9 cellular contexts compared by ENCODE assay signal in the genomic region with DNA sequence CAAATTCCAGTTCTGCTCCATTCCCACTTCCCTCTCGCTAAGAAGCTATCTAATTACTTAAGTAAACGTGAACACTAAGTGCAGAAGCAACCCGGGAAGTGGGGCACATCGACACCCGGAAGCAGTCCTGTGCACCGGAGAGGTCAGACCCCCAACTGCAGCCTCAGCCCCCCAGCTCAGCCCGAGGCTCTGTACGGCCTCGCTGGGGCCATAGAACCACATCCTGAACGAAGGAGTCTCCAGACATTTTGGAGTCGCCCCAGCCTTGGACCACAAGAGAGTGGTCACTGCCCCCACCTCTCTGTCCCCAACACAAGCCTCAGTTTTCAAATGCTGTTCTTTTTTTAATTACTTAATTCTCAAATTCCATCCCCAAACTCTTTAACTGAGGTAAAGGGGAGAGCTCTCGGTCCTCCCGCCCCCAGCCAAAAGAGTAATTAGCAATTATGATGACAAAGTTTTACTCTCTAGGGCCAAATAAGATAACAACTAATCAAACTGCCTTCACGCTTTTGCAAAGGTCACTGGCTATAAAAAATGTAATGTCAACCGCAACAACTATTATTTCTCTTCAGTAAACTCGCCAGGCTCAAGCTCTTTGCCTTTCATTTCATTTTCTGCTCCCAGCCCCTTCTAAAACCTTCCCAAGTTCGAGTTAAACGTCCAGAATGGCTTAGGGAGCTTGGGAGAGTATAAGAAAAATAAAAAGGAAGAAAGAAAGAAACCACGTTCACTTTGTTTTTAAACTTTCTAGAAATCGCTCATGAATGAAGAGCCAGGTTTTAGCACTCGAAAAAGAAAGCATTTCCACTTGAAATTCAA. TPM values are rescaled to one million over a fixed set of nuclear protein-coding genes. Genes with fewer than 3 reads are reported as not detected.
A peak's percentile ranks its signal among the peaks of the same experiment; 100 is the strongest.
DNase-seq lines count a peak whose midpoint lies in the region; ATAC-seq and TF ChIP-seq lines count a peak whose summit lies in the region.
"Had no signal": no experiment of that assay in that cellular context is flagged by ENCODE, and none has a peak within 500 bp of the region (broad histone marks: within the 10 kb centered on the region; RNA-seq: fewer than 3 reads in every experiment).

No MANE protein-coding gene starts in this region.

- H3K4me3 Mint-ChIP-seq in CD8-positive, alpha-beta T cell, result peak overlapping the region; percentile 77
- H3K4me3 Mint-ChIP-seq in H9, result peak overlapping the region in 1 of 2 experiments; percentile 78; a peak in 3 of 5 replicates

- no peak overlapping the region for H3T11ph ChIP-seq in H9 (ENCODE audit: low read length)

- no peak overlapping the region for H2BK12ac ChIP-seq in H9 (ENCODE audit: insufficient read length, low read depth, low read length)

- no peaks in the 10 kb centered on the region for H3K36me3 ChIP-seq in CD8-positive, alpha-beta T cell (ENCODE audit: insufficient read depth, low read length)
- H3K36me3 ChIP-seq in mucosa of stomach (ENCODE audit: control insufficient read depth, insufficient read depth, low read length), result no peaks in the 10 kb centered on the region

- no peak overlapping the region for H3K56ac ChIP-seq in H9 (ENCODE audit: insufficient read length, low read depth, low read length)

- H3K79me1 ChIP-seq in H9 (ENCODE audit: insufficient read depth, low read depth, low read length, poor library complexity, severe bottlenecking), result no peaks in the 10 kb centered on the region

- no peak overlapping the region for H2AK5ac ChIP-seq in H9 (ENCODE audit: insufficient read length, low read length)

- ATAC-seq in CD8-positive, alpha-beta T cell, result no peak
- no peak for ATAC-seq in GM18868 (IDR thresholded peaks at IDR 0.05; ENCODE audit: unreplicated experiment)

- no peak overlapping the region for H3K27ac Mint-ChIP-seq in CD8-positive, alpha-beta T cell
- H3K27ac Mint-ChIP-seq in H9, result no peak overlapping the region

- no peak overlapping the region for H2BK20ac ChIP-seq in H9 (ENCODE audit: low read depth, low read length, poor library complexity, severe bottlenecking)

- H2BK5ac ChIP-seq in H9 (ENCODE audit: insufficient read length, low read length), result no peak overlapping the region

- H4K20me1 ChIP-seq in H9 (ENCODE audit: control insufficient read depth, insufficient read depth, insufficient read length), result peaks cover 3% of the 10 kb centered on the region

- no peak overlapping the region for H2BK15ac ChIP-seq in H9 (ENCODE audit: low read depth, low read length)

- POLR2A ChIA-PET in CD8-positive, alpha-beta T cell (lab: Charles Lee), result no interaction called here

- peaks cover 36% of the 10 kb centered on the region for H3K23me2 ChIP-seq in H9 (ENCODE audit: insufficient read length, low read depth, low read length, poor library complexity, severe bottlenecking)

- no peak overlapping the region for H2AFZ ChIP-seq in H9 (ENCODE audit: low read length)
- H2AFZ ChIP-seq: parathyroid adenoma had no signal

- no peak overlapping the region for H3K27ac ChIP-seq in CD8-positive, alpha-beta T cell (ENCODE audit: low read depth, low read length)
- H3K27ac ChIP-seq in H9 (ENCODE audit: insufficient read length, low read depth, low read length), result no peak overlapping the region
- H3K27ac ChIP-seq: parathyroid adenoma had no signal

- H3K23ac ChIP-seq in H9 (ENCODE audit: insufficient read length, low read depth, low read length), result no peak overlapping the region

- H3K18ac ChIP-seq in H9 (ENCODE audit: insufficient read length, low read depth, low read length), result no peak overlapping the region

- no peak overlapping the region for H4K5ac ChIP-seq in H9 (ENCODE audit: insufficient read length, low read depth, low read length)

- H2BK120ac ChIP-seq in H9 (ENCODE audit: low read depth, low read length, poor library complexity, severe bottlenecking), result no peak overlapping the region

- peaks cover 65% of the 10 kb centered on the region for H3K4me1 ChIP-seq in CD8-positive, alpha-beta T cell (ENCODE audit: insufficient read depth, low read length)
- no peaks in the 10 kb centered on the region for H3K4me1 ChIP-seq in H9 (ENCODE audit: insufficient read depth, low read length)
- H3K4me1 ChIP-seq in mucosa of stomach (ENCODE audit: control insufficient read depth, insufficient read depth, low read length), result peaks cover 49% of the 10 kb centered on the region
- H3K4me1 ChIP-seq: parathyroid adenoma had no signal

- H3K9me3 ChIP-seq in CD8-positive, alpha-beta T cell (ENCODE audit: low read length), result no peaks in the 10 kb centered on the region
- no peaks in the 10 kb centered on the region for H3K9me3 ChIP-seq in H9 (ENCODE audit: control insufficient read depth, low read depth, low read length)
- H3K9me3 ChIP-seq in mucosa of stomach (ENCODE audit: control insufficient read depth, low read length), result no peaks in the 10 kb centered on the region

- H3K4me1 Mint-ChIP-seq in CD8-positive, alpha-beta T cell (ENCODE audit: low read depth), result peaks cover 55% of the 10 kb centered on the region
- peaks cover 43 to 67% of the 10 kb centered on the region in 2 experiments for H3K4me1 Mint-ChIP-seq in H9

- peaks cover 80% of the 10 kb centered on the region for H3K27me3 ChIP-seq in CD8-positive, alpha-beta T cell (ENCODE audit: insufficient read depth, low read length)
- H3K27me3 ChIP-seq in H9 (ENCODE audit: insufficient read depth, low read length) (peaks cover 90% of the 10 kb centered on the region), mucosa of stomach (ENCODE audit: control insufficient read depth, insufficient read depth, low read length) (peaks cover 99% of the 10 kb centered on the region)

- no peak for DNase-seq in CD8-positive, alpha-beta T cell
- DNase-seq in H9, result no peak
- DNase-seq in astrocyte of the hippocampus (ENCODE audit: low read depth, low spot score), result peak; percentile 40
- DNase-seq in SHP77 (lab: John Stamatoyannopoulos, UW), result no peak
- DNase-seq in NAMALWA (ENCODE audit: low spot score), result no peak
- DNase-seq in DMS53 (lab: John Stamatoyannopoulos, UW), result no peak

- H3K14ac ChIP-seq in H9 (ENCODE audit: insufficient read depth, low read length), result no peak overlapping the region

- no peaks in the 10 kb centered on the region for H3K9me3 Mint-ChIP-seq in CD8-positive, alpha-beta T cell
- no peaks in the 10 kb centered on the region; a peak in 4 of 5 replicates for H3K9me3 Mint-ChIP-seq in H9

- H4K8ac ChIP-seq in H9 (replicated peaks; ENCODE audit: insufficient read length, low read depth, low read length), result no peak overlapping the region

- no peak overlapping the region for H3K4me3 ChIP-seq in CD8-positive, alpha-beta T cell (ENCODE audit: low read depth, low read length)
- H3K4me3 ChIP-seq in mucosa of stomach (ENCODE audit: low read length), result no peak overlapping the region

- no peaks in the 10 kb centered on the region for H3K79me2 ChIP-seq in H9 (ENCODE audit: insufficient read depth, low read length)
- H3K79me2 ChIP-seq: parathyroid adenoma had no signal

- H3K4ac ChIP-seq in H9 (ENCODE audit: low read depth, low read length), result no peak overlapping the region

- no peak for TF ChIP-seq CTCF in CD8-positive, alpha-beta T cell (IDR thresholded peaks at IDR 0.05)
- TF ChIP-seq CTCF in H9 (conservative IDR thresholded peaks at IDR 0.05), result no peak

- peak overlapping the region; percentile 27 for H3K4me2 ChIP-seq in H9 (ENCODE audit: insufficient read depth, insufficient read length, low read length)

- no CpG with 5 or more reads among the region's 21 CpGs for WGBS in H9 (ENCODE audit: extremely low coverage, insufficient read length, low lambda C conversion rate)

- H3K36me3 Mint-ChIP-seq in CD8-positive, alpha-beta T cell, result no peaks in the 10 kb centered on the region
- no peaks in the 10 kb centered on the region; a peak in 1 of 7 replicates for H3K36me3 Mint-ChIP-seq in H9 (ENCODE audit: insufficient read depth in 1 of 3, low read depth in 3 of 3)

- H3K27me3 Mint-ChIP-seq in CD8-positive, alpha-beta T cell (ENCODE audit: low read depth), result peaks cover 66% of the 10 kb centered on the region
- H3K27me3 Mint-ChIP-seq in H9 (ENCODE audit: low read depth), result peaks cover 99% of the 10 kb centered on the region

- intact Hi-C loops in CD8-positive, alpha-beta T cell (cut with DNase I, micrococcal nuclease), result no loop called here

- H3K9ac ChIP-seq in H9 (ENCODE audit: extremely low read depth, insufficient read length, low read length) (no peak overlapping the region), mucosa of stomach (ENCODE audit: low read length) (peak overlapping the region; percentile 58)
- H3K9ac ChIP-seq: parathyroid adenoma had no signal

- CTCF ChIA-PET in CD8-positive, alpha-beta T cell (lab: Charles Lee), result interaction anchor here (0.8 kb wide), 1 partner anchor 23 kb away, joined by 4 read pairs; no protein-coding TSS in a partner anchor

- no peak overlapping the region for H4K91ac ChIP-seq in H9 (ENCODE audit: insufficient read length, low read depth, low read length)

RNA-seq across cellular contexts. Expression of a gene that starts 2.2 kb away (rescaled TPM):
- total RNA-seq in CD8-positive, alpha-beta T cell, result not detected
- 0.11 TPM in 1 of 2 replicates, not detected in the other for total RNA-seq in H9 (2021)
